In the genomic region with DNA sequence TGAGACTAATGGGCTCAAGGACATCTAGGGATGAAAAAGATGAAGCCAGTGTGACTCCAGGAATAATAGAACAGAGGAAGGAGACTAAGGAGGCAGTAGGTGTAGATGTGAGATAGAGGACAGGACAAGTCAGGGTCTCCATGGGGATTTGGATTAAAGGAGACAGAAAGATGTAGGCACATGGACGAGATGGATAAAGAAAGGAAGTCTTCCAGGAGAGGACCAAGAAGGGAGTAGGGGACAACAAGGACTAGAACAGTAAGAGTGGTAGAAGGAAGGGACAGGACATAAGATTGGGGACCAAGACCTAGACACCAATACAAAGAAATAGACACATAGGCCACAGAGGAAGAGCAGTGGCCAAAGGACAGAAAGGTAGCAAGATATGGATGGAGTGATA, we compare ENCODE assay signal across 31 cellular contexts. TPM values are rescaled to one million over a fixed set of nuclear protein-coding genes. Genes with fewer than 3 reads are reported as not detected.
"Had no signal": no experiment of that assay in that cellular context is flagged by ENCODE, and none has a peak within 500 bp of the region (broad histone marks: within the 10 kb centered on the region; RNA-seq: fewer than 3 reads in every experiment).

No MANE protein-coding gene starts in this region.

- H3K4me3 Mint-ChIP-seq: effector memory CD8-positive, alpha-beta T cell; naive thymus-derived CD8-positive, alpha-beta T cell; nephron progenitor cell had no signal

- H3K36me3 Mint-ChIP-seq: naive thymus-derived CD8-positive, alpha-beta T cell had no signal

- H3K4me3 ChIP-seq: gastrocnemius medialis, heart left ventricle, hepatocyte, left lung, pancreas, smooth muscle cell, stomach, thyroid gland, vagina had no signal

- H3K4me2 ChIP-seq: hepatocyte, smooth muscle cell had no signal

- FAIRE-seq: islet of Langerhans, pancreas had no signal

- ATAC-seq: effector memory CD8-positive, alpha-beta T cell; gastrocnemius medialis; heart left ventricle; left cardiac atrium; left lung; naive thymus-derived CD8-positive, alpha-beta T cell; pancreas; sciatic nerve had no signal

- H3K4me1 ChIP-seq: gastrocnemius medialis, heart left ventricle, vagina had no signal

- H3K79me2 ChIP-seq: hepatocyte had no signal

- H3K27ac Mint-ChIP-seq: effector memory CD8-positive, alpha-beta T cell; nephron progenitor cell had no signal

- H3K27ac ChIP-seq: gastrocnemius medialis, heart left ventricle, hepatocyte, left lung, pancreas, stomach, thyroid gland, vagina had no signal

- H3K9me3 Mint-ChIP-seq: effector memory CD8-positive, alpha-beta T cell; naive thymus-derived CD8-positive, alpha-beta T cell; nephron progenitor cell had no signal

- H3K27me3 ChIP-seq: gastrocnemius medialis, hepatocyte, pancreas, thyroid gland, vagina had no signal

- DNase-seq: cortex of kidney; effector memory CD8-positive, alpha-beta T cell; foreskin fibroblast; gastrocnemius medialis; left cardiac atrium; left lung; midbrain; naive thymus-derived CD8-positive, alpha-beta T cell; nephron progenitor cell; occipital lobe; pancreas; stimulated activated CD4-positive, alpha-beta T cell treated with anti-CD3 and anti-CD28 coated beads, Interleukin-12 subunit alpha, Interleukin-12 subunit beta, amount 100 ng/mL, for 4 hours; stimulated activated CD4-positive, alpha-beta T cell treated with anti-CD3 and anti-CD28 coated beads, Interleukin-1b, Interleukin-23, amount 100 ng/mL, for 48 hours; stimulated activated CD4-positive, alpha-beta T cell treated with anti-CD3 and anti-CD28 coated beads, Interleukin-4, amount 100 ng/mL, for 1 hour; stimulated activated CD8-positive, alpha-beta memory T cell treated with anti-CD3 and anti-CD28 coated beads, Interleukin-4, amount 100 ng/mL, for 48 hours; stimulated activated naive CD4-positive, alpha-beta T cell treated with Interleukin-2 at 50 U/mL for 16 hours; stomach; thyroid gland; trophoblast cell had no signal

- H3K36me3 ChIP-seq: gastrocnemius medialis, heart left ventricle, left lung, pancreas, stomach, thyroid gland, vagina had no signal

- H3K9me3 ChIP-seq: gastrocnemius medialis, heart left ventricle, left lung, pancreas, stomach, thyroid gland, vagina had no signal

- H2AFZ ChIP-seq: hepatocyte had no signal

- H3K27me3 Mint-ChIP-seq: effector memory CD8-positive, alpha-beta T cell; naive thymus-derived CD8-positive, alpha-beta T cell had no signal

RNA-seq across cellular contexts. Expression of a gene that starts 15.6 kb away (rescaled TPM):
- total RNA-seq: dermis microvascular lymphatic vessel endothelial cell; gastrocnemius medialis; glomerular endothelial cell; hepatocyte; kidney epithelial cell; left cardiac atrium; left lung; lung microvascular endothelial cell; naive thymus-derived CD8-positive, alpha-beta T cell; pancreas; pulmonary artery endothelial cell; sciatic nerve; smooth muscle cell; stomach; subcutaneous adipose tissue; vagina had no signal
- polyA plus RNA-seq: heart left ventricle; hepatocyte; naive thymus-derived CD8-positive, alpha-beta T cell; smooth muscle cell had no signal

RNA-seq across cellular contexts. Expression of a gene that starts 35.2 kb away (rescaled TPM):
- total RNA-seq: lung microvascular endothelial cell, smooth muscle cell had no signal
- polyA plus RNA-seq: hepatocyte, smooth muscle cell had no signal
